Comparison of ENCODE assay signal across 10 cellular contexts in the genomic region with DNA sequence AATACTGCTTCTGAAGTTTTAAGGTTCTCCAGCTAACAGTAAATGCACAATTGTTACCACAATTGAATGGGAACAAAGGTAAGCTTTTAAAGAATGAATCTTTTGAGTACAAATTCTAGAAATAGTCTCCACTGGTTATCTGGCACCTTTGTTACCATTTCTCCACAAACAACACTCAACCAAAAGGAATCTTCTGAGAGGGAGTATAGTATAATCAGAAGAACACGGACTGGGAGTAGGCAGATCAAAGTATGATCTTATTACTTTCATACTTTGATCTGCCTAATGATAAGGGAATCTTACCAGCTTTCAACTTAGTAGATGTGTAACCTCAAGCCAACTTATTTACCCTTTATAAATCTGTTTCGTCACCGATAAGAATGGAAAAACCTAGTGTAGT. TPM values are rescaled to one million over a fixed set of nuclear protein-coding genes. Genes with fewer than 3 reads are reported as not detected.
A peak's percentile ranks its signal among the peaks of the same experiment; 100 is the strongest.
DNase-seq lines count a peak whose midpoint lies in the region; ATAC-seq and TF ChIP-seq lines count a peak whose summit lies in the region.
"Had no signal": no experiment of that assay in that cellular context is flagged by ENCODE, and none has a peak within 500 bp of the region (broad histone marks: within the 10 kb centered on the region; RNA-seq: fewer than 3 reads in every experiment).

No MANE protein-coding gene starts in this region.

- peak overlapping the region; percentile 82 for H3K27ac ChIP-seq in epithelial cell of prostate
- peak overlapping the region; percentile 84 for H3K27ac ChIP-seq in psoas muscle

- H3K4me1 ChIP-seq in psoas muscle = peaks cover 28% of the 10 kb centered on the region

- H3K36me3 ChIP-seq in psoas muscle (ENCODE audit: insufficient read depth in 1 of 2, low read depth in 1 of 2) = peaks cover 0 to 43% of the 10 kb centered on the region in 2 donors

- DNase-seq in GM12864 (ENCODE audit: low read depth) (no peak), RKO (ENCODE audit: low spot score) (peak; percentile 23), epithelial cell of prostate (ENCODE audit: low read depth, low spot score) (no peak), psoas muscle (no peak), dedifferentiated amniotic fluid mesenchymal stem cell (ENCODE audit: extremely low spot score) (no peak), iPS-NIHi11 (ENCODE audit: low spot score) (no peak)
- DNase-seq: mesendoderm; stimulated activated naive CD4-positive, alpha-beta T cell had no signal

- no peaks in the 10 kb centered on the region for H3K9me3 ChIP-seq in psoas muscle

- H3K4me3 ChIP-seq in GM12864 (ENCODE audit: low read depth, low read length) = peak overlapping the region; percentile 97
- peak overlapping the region; percentile 98 for H3K4me3 ChIP-seq in psoas muscle

- TF ChIP-seq CTCF in GM12864 (IDR thresholded peaks at IDR 0.05; ENCODE audit: low read depth, low read length, missing control alignments) (no peak), psoas muscle (IDR thresholded peaks at IDR 0.05) (no peak)

- intact Hi-C loops in psoas muscle (cut with DNase I) = no loop called here

- no peaks in the 10 kb centered on the region for H3K27me3 ChIP-seq in psoas muscle (ENCODE audit: insufficient read depth in 3 of 3, low read length in 2 of 3)

- 84 to 91% (median 85%) methylated on average over 3 of the region's 3 CpGs for WGBS in psoas muscle, 3 donors

- no peak for ATAC-seq in psoas muscle
- no peak for ATAC-seq in GM19035 (IDR thresholded peaks at IDR 0.05; ENCODE audit: unreplicated experiment)
- no peak for ATAC-seq in GM19397 (IDR thresholded peaks at IDR 0.05; ENCODE audit: unreplicated experiment)

RNA-seq across cellular contexts. Expression of a gene that starts 1.4 kb away (rescaled TPM):
- total RNA-seq in psoas muscle = 1 to 10 TPM; 3.9 to 5.7 (median 4.3) TPM
- 1 to 10 TPM; 2.3 to 6.4 (median 2.4) TPM for polyA plus RNA-seq in psoas muscle

RNA-seq across cellular contexts. Expression of a gene that starts 1.7 kb away (rescaled TPM):
- total RNA-seq in psoas muscle = 10 to 100 TPM; 32.9 to 53.8 (median 52.5) TPM
- 10 to 100 TPM; 63.5 to 67.7 (median 67.0) TPM for polyA plus RNA-seq in psoas muscle

RNA-seq across cellular contexts. Expression of a gene that starts 43.3 kb away (rescaled TPM):
- 10 to 100 TPM; 36.6 to 82.3 (median 41.9) TPM for total RNA-seq in psoas muscle
- 10 to 100 TPM; 15.5 to 59.9 (median 22.1) TPM for polyA plus RNA-seq in psoas muscle
